11 cellular contexts compared by ENCODE assay signal in the genomic region with DNA sequence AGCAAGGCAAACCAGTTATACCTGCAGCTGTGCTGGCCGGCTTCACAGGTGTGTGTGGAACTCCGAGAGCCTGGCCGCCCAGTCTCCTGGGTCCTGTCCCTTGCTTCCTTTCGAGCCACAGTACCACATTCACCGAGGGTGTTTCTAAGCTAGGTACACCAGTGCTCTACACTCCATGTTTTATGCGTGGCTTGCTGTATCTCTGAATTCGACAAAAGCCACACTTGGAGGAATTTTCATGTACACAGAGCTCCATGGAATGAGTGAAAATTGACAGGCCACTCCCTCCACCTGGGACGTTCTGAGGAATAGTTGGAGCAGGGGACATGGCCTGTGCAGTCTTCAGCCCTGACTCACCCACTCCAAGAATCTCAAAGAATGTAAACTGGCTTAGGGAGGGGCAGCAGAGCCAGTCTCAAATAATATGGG. TPM values are rescaled to one million over a fixed set of nuclear protein-coding genes. Genes with fewer than 3 reads are reported as not detected.
DNase-seq lines count a peak whose midpoint lies in the region; ATAC-seq and TF ChIP-seq lines count a peak whose summit lies in the region.
"Had no signal": no experiment of that assay in that cellular context is flagged by ENCODE, and none has a peak within 500 bp of the region (broad histone marks: within the 10 kb centered on the region; RNA-seq: fewer than 3 reads in every experiment).

No MANE protein-coding gene starts in this region.

- H3K36me3 ChIP-seq in right lobe of liver (peaks cover 16 to 90% (median 79%) of the 10 kb centered on the region in 4 donors), thyroid gland (peaks cover 64 to 84% of the 10 kb centered on the region in 2 donors)

- TF ChIP-seq POLR2A in right lobe of liver (IDR thresholded peaks at IDR 0.05), result no peak
- peak in 1 of 2 donors; percentile 59 for TF ChIP-seq POLR2A in thyroid gland (IDR thresholded peaks at IDR 0.05)
- no peak for TF ChIP-seq POLR2A in GM18505 (IDR thresholded peaks at IDR 0.05; ENCODE audit: borderline replicate concordance, extremely low read depth, insufficient read depth, insufficient read length)

- H3K27ac ChIP-seq in right lobe of liver (peak overlapping the region; percentile 82 to 97 (median 97)), thyroid gland (peak overlapping the region; percentile 91 to 99 (median 92))

- no peak for ATAC-seq in right lobe of liver
- ATAC-seq in GM18505 (IDR thresholded peaks at IDR 0.05; ENCODE audit: unreplicated experiment), result no peak
- ATAC-seq in HG02610 (IDR thresholded peaks at IDR 0.05; ENCODE audit: unreplicated experiment), result no peak
- ATAC-seq in Right ventricle myocardium inferior, result no peak

- DNase-seq in HK-2 (ENCODE audit: unreplicated experiment) (peak; percentile 56), T47D (ENCODE audit: low read depth in 1 of 2, low spot score in 1 of 2) (peak; percentile 16 to 83), right lobe of liver (peak in 1 of 3 donors; percentile 50), thyroid gland (peak; percentile 92 to 93), Right ventricle myocardium inferior (ENCODE audit: missing footprints) (no peak)
- no peak for DNase-seq in stimulated activated naive CD4-positive, alpha-beta T cell treated with Interleukin-2 at 50 U/mL for 16 hours (lab: John Stamatoyannopoulos, UW)
- DNase-seq: activated CD4-positive, alpha-beta memory T cell treated with anti-CD3 and anti-CD28 coated beads for 36 hours; caudate nucleus; NCI-H1048 had no signal

- H3K4me3 ChIP-seq in right lobe of liver, result no peak overlapping the region
- no peak overlapping the region for H3K4me3 ChIP-seq in thyroid gland (replicated peaks in 1 of 3)

- intact Hi-C loops in right lobe of liver (cut with DNase I), result loop anchor here in 1 of 2 donors (10.0 kb wide), 2 partner anchors 85 kb away; no protein-coding TSS in a partner anchor
- intact Hi-C loops in thyroid gland (cut with DNase I), result no loop called here
- intact Hi-C loops in Right ventricle myocardium inferior (cut with DNase I), result no loop called here

- H3K4me1 ChIP-seq in right lobe of liver (peaks cover 0 to 58% (median 25%) of the 10 kb centered on the region in 4 donors), thyroid gland (peaks cover 62 to 72% of the 10 kb centered on the region in 2 donors)

- H3K27me3 ChIP-seq in right lobe of liver (no peaks in the 10 kb centered on the region), thyroid gland (no peaks in the 10 kb centered on the region)

- H3K9me3 ChIP-seq in right lobe of liver (no peaks in the 10 kb centered on the region), thyroid gland (no peaks in the 10 kb centered on the region)

- in situ Hi-C loops in T47D (cut with HindIII; ENCODE audit: low pct_unique_long_range_greater_than_20kb, low sequenced_read_pairs), result no loop called here

- 92% methylated on average over 6 of the region's 8 CpGs for WGBS in right lobe of liver (ENCODE audit: insufficient coverage, low coverage, low lambda C conversion rate, missing lambda C conversion rate)
- 36 to 37% methylated on average over 8 of the region's 8 CpGs for WGBS in thyroid gland, 2 donors

- TF ChIP-seq CTCF in right lobe of liver (IDR thresholded peaks at IDR 0.05), result no peak
- TF ChIP-seq CTCF in thyroid gland (IDR thresholded peaks at IDR 0.05), result no peak

RNA-seq across cellular contexts. Expression of a gene that starts 14.0 kb away (rescaled TPM):
- total RNA-seq in right lobe of liver, result 100 to 1,000 TPM in 4 of 6 experiments, 10 to 100 TPM in 2; 38.3 to 252 (median 129) TPM
- 10 to 100 TPM; 36.6 to 92.2 (median 56.3) TPM for total RNA-seq in thyroid gland
- total RNA-seq in Right ventricle myocardium inferior, result 51.5 TPM

Comparison
In these comparisons a context has a peak if more than half of its experiments do, and no peak if none do; other contexts are left out.
1. DNase-seq: peak in HK-2 (single experiment), T47D (2 of 2) and thyroid gland (2 of 2); none in stimulated activated naive CD4-positive, alpha-beta T cell treated with Interleukin-2 at 50 U/mL for 16 hours (single experiment) and Right ventricle myocardium inferior (single experiment).